1 cellular context compared by ENCODE assay signal in genomic region chr3:198080521-198081384, GRCh38.
TF ChIP-seq lines count a peak whose summit lies in the region.

No MANE protein-coding gene starts in this region.

TF ChIP-seq in SK-N-SH treated with all-trans-retinoic acid at 6 μM for 48 hours, 23 proteins besides CTCF, POLR2A, EP300 and RAD21 (continued from another document):
- no peak for TF ChIP-seq CSRNP3 (CRISPR knock-in tag; IDR thresholded peaks at IDR 0.05)
- no peak for TF ChIP-seq ZNF8 (CRISPR knock-in tag; IDR thresholded peaks at IDR 0.05)
- no peak for TF ChIP-seq TSHZ2 (CRISPR knock-in tag; IDR thresholded peaks at IDR 0.05)
